10 cellular contexts compared by ENCODE assay signal in genomic region chr3:66386925-66387650, GRCh38.
DNase-seq lines count a peak whose midpoint lies in the region; ATAC-seq and TF ChIP-seq lines count a peak whose summit lies in the region.
"Had no signal": no experiment of that assay in that cellular context is flagged by ENCODE, and none has a peak within 500 bp of the region (broad histone marks: within the 10 kb centered on the region; RNA-seq: fewer than 3 reads in every experiment).

No MANE protein-coding gene starts in this region.

- peaks cover 14% of the 10 kb centered on the region for H3K9me3 Mint-ChIP-seq in activated CD4-positive, alpha-beta T cell treated with anti-CD3 and anti-CD28 coated beads for 36 hours (ENCODE audit: low read depth)

- intact Hi-C loops in activated CD4-positive, alpha-beta T cell treated with anti-CD3 and anti-CD28 coated beads for 36 hours (cut with DNase I, micrococcal nuclease) = no loop called here

- no peak overlapping the region for H2AFZ ChIP-seq in MM.1S (ENCODE audit: low read length)

- H3K36me3 Mint-ChIP-seq in activated CD4-positive, alpha-beta T cell treated with anti-CD3 and anti-CD28 coated beads for 36 hours (ENCODE audit: low read depth) = peaks cover 71% of the 10 kb centered on the region

- peaks cover 9% of the 10 kb centered on the region for H3F3A ChIP-seq in MM.1S (ENCODE audit: insufficient read depth, low read length)

- H3K9me2 ChIP-seq in MM.1S (replicated peaks; ENCODE audit: insufficient read depth, low read length) = no peaks in the 10 kb centered on the region

- no peak overlapping the region for H3K9ac ChIP-seq in MM.1S (ENCODE audit: low read length)

- H3K27me3 Mint-ChIP-seq in activated CD4-positive, alpha-beta T cell treated with anti-CD3 and anti-CD28 coated beads for 36 hours = no peaks in the 10 kb centered on the region

- 0 out of 2 replicates have a peak overlapping the region, but pooled peaks have one; percentile 2 for H3K4me3 ChIP-seq in GM12865 (ENCODE audit: low read depth, low read length)
- no peak overlapping the region for H3K4me3 ChIP-seq in MM.1S (ENCODE audit: low read length)
- H3K4me3 ChIP-seq: coronary artery, left lung had no signal

- no peaks in the 10 kb centered on the region for H3K9me3 ChIP-seq in MM.1S (replicated peaks; ENCODE audit: insufficient read depth, low read length)
- H3K9me3 ChIP-seq: left lung had no signal

- POLR2A ChIA-PET in activated CD4-positive, alpha-beta T cell treated with anti-CD3 and anti-CD28 coated beads for 36 hours (lab: Charles Lee) = no interaction called here
- POLR2A ChIA-PET in HEK293T (lab: Yijun Ruan, JAX) = no interaction called here

- H3K36me3 ChIP-seq in MM.1S (replicated peaks; ENCODE audit: insufficient read depth, low read length) = peaks cover 15% of the 10 kb centered on the region

- TF ChIP-seq CTCF in GM12865 (IDR thresholded peaks at IDR 0.05; ENCODE audit: insufficient read depth, low read depth, low read length, missing control alignments) (no peak), MM.1S (IDR thresholded peaks at IDR 0.05; ENCODE audit: low read length) (no peak)

- ATAC-seq in GM21381 (IDR thresholded peaks at IDR 0.05; ENCODE audit: unreplicated experiment) (peak; percentile 43), HG03378 (IDR thresholded peaks at IDR 0.05; ENCODE audit: unreplicated experiment) (peak; percentile 49)
- ATAC-seq in activated CD4-positive, alpha-beta T cell treated with anti-CD3 and anti-CD28 coated beads for 36 hours = no peak
- ATAC-seq: left lung had no signal

- H3K4me2 ChIP-seq in MM.1S (ENCODE audit: low read depth, low read length) = no peak overlapping the region

- H3K27me3 ChIP-seq in MM.1S (replicated peaks; ENCODE audit: insufficient read depth, low read length) = no peaks in the 10 kb centered on the region
- H3K27me3 ChIP-seq: left lung had no signal

- no peak overlapping the region for H3K27ac ChIP-seq in MM.1S (ENCODE audit: low read length)
- H3K27ac ChIP-seq: left lung had no signal

- peaks cover 11% of the 10 kb centered on the region for H3K4me1 ChIP-seq in MM.1S (ENCODE audit: low read length)
- H3K4me1 ChIP-seq: left lung had no signal

- no peak overlapping the region for H3K4me3 Mint-ChIP-seq in activated CD4-positive, alpha-beta T cell treated with anti-CD3 and anti-CD28 coated beads for 36 hours

- H3K4me1 Mint-ChIP-seq in activated CD4-positive, alpha-beta T cell treated with anti-CD3 and anti-CD28 coated beads for 36 hours = peaks cover 7% of the 10 kb centered on the region

- 0 out of 2 replicates have a peak, but pooled peaks cover 5% of the 10 kb centered on the region for H3K79me2 ChIP-seq in MM.1S (ENCODE audit: low read length)

- H4K20me1 ChIP-seq in MM.1S (ENCODE audit: insufficient read depth, low read length) = no peaks in the 10 kb centered on the region; the same call in 1 of the 2 replicates

- DNase-seq in GM12865 (ENCODE audit: low read depth) (peak; percentile 83), foreskin melanocyte (peak; percentile 30), HEK293T (ENCODE audit: extremely low spot score) (no peak), SHP77 treated with DMSO at 0.1 percent for 48 hours (lab: John Stamatoyannopoulos, UW) (no peak), MM.1S (no peak)
- DNase-seq in activated CD4-positive, alpha-beta T cell treated with anti-CD3 and anti-CD28 coated beads for 36 hours = no peak
- DNase-seq: left lung had no signal

- CTCF ChIA-PET in activated CD4-positive, alpha-beta T cell treated with anti-CD3 and anti-CD28 coated beads for 36 hours (lab: Charles Lee) = interaction anchor here (1.0 to 1.3 kb wide), 2 partner anchors 9 kb away, joined by 3 to 5 read pairs; no protein-coding TSS in a partner anchor
- CTCF ChIA-PET in HEK293T (lab: Yijun Ruan, JAX) = interaction anchor here (0.5 kb wide), 1 partner anchor 9 kb away, joined by 3 read pairs; no protein-coding TSS in a partner anchor

- no peak overlapping the region for H3K27ac Mint-ChIP-seq in activated CD4-positive, alpha-beta T cell treated with anti-CD3 and anti-CD28 coated beads for 36 hours

TF ChIP-seq in HEK293T, 16 proteins besides CTCF, POLR2A, EP300 and RAD21:
- TF ChIP-seq FOXK2 (IDR thresholded peaks at IDR 0.05) (no peak), ELF4 (IDR thresholded peaks at IDR 0.05) (no peak), SP1 (IDR thresholded peaks at IDR 0.05) (no peak), FOXA1 (IDR thresholded peaks at IDR 0.05) (no peak), TARDBP (IDR thresholded peaks at IDR 0.05) (no peak), NFRKB (IDR thresholded peaks at IDR 0.05) (no peak), ZNF384 (IDR thresholded peaks at IDR 0.05) (no peak), SUZ12 (IDR thresholded peaks at IDR 0.05) (no peak), L3MBTL2 (conservative IDR thresholded peaks at IDR 0.05) (no peak), PKNOX1 (IDR thresholded peaks at IDR 0.05) (no peak), CTBP1 (IDR thresholded peaks at IDR 0.05; ENCODE audit: borderline replicate concordance) (no peak), ARNT (IDR thresholded peaks at IDR 0.05) (no peak), BHLHE40 (IDR thresholded peaks at IDR 0.05; ENCODE audit: borderline replicate concordance) (no peak), HDGF (IDR thresholded peaks at IDR 0.05; ENCODE audit: borderline replicate concordance) (no peak), FOXM1 (IDR thresholded peaks at IDR 0.05; ENCODE audit: borderline replicate concordance) (no peak), LEF1 (IDR thresholded peaks at IDR 0.05; ENCODE audit: borderline replicate concordance) (no peak)

Comparison
In these comparisons a context has a peak if more than half of its experiments do, and no peak if none do; other contexts are left out.
1. DNase-seq: peak in GM12865 (single experiment) and foreskin melanocyte (single experiment); none in activated CD4-positive, alpha-beta T cell treated with anti-CD3 and anti-CD28 coated beads for 36 hours (single experiment), HEK293T (single experiment), SHP77 treated with DMSO at 0.1 percent for 48 hours (single experiment) and MM.1S (single experiment).